In genomic region chr4:88591787-88592599, GRCh38 we compare ENCODE assay signal across 8 cellular contexts.
A peak's percentile ranks its signal among the peaks of the same experiment; 100 is the strongest.
DNase-seq lines count a peak whose midpoint lies in the region; ATAC-seq and TF ChIP-seq lines count a peak whose summit lies in the region.

Gene HERC3 (plus strand): TSS chr4:88592480. CDS start chr4:88605824, 13,344 bp downstream.

- ATAC-seq in GM18909 (IDR thresholded peaks at IDR 0.05; ENCODE audit: poor library complexity, unreplicated experiment) = peak; percentile 97
- ATAC-seq in HG03175 (IDR thresholded peaks at IDR 0.05; ENCODE audit: unreplicated experiment) = peak; percentile 96
- ATAC-seq in central memory CD8-positive, alpha-beta T cell (replicated peaks; ENCODE audit: extremely low read depth, poor library complexity, severe bottlenecking) = peak; percentile 91

- H3K4me3 ChIP-seq in AG09309 (ENCODE audit: control insufficient read depth, low read depth, low read length) = peak within 1 kb of the TSS; percentile 76

- peaks cover 36% of the 10 kb centered on the region for H3K4me1 Mint-ChIP-seq in central memory CD8-positive, alpha-beta T cell

- H3K36me3 Mint-ChIP-seq in central memory CD8-positive, alpha-beta T cell (ENCODE audit: insufficient read depth) = peaks cover 19% of the 10 kb centered on the region

- no peaks in the 10 kb centered on the region for H3K27me3 Mint-ChIP-seq in central memory CD8-positive, alpha-beta T cell

- no peak for TF ChIP-seq CTCF in AG09309 (IDR thresholded peaks at IDR 0.05; ENCODE audit: control insufficient read depth, insufficient read depth, low read depth, low read length, missing control alignments)

- DNase-seq in AG09309 (ENCODE audit: low read depth) = peak; percentile 37
- peak; percentile 81 for DNase-seq in NCI-H345 (lab: John Stamatoyannopoulos, UW)
- peak; percentile 92 for DNase-seq in activated CD4-positive, CD25-positive, alpha-beta regulatory T cell treated with anti-CD3 and anti-CD28 coated beads, Interleukin-2, amount 50 U/mL, for 72 hours
- DNase-seq in central memory CD8-positive, alpha-beta T cell (ENCODE audit: low spot score in 2 of 2) = peak; percentile 79 to 82
- DNase-seq in islet precursor cell = peak; percentile 95
- peak; percentile 85 for DNase-seq in stimulated activated CD4-positive, alpha-beta T cell treated with anti-CD3 and anti-CD28 coated beads, Interleukin-12 subunit alpha, Interleukin-12 subunit beta, amount 100 ng/mL, for 4 hours

- no peaks in the 10 kb centered on the region for H3K9me3 Mint-ChIP-seq in central memory CD8-positive, alpha-beta T cell

- H3K4me3 Mint-ChIP-seq in central memory CD8-positive, alpha-beta T cell = peak within 1 kb of the TSS; percentile 93

- H3K27ac Mint-ChIP-seq in central memory CD8-positive, alpha-beta T cell (ENCODE audit: low read depth) = peak within 1 kb of the TSS; percentile 92

Comparison
In these comparisons a context has a peak if more than half of its experiments do, and no peak if none do; other contexts are left out.
1. Peak in every context shown above with its lines: DNase-seq, ATAC-seq and H3K4me3 ChIP-seq.
2. DNase-seq: peak in every context shown above with its lines; median percentile 95 in islet precursor cell; 92 in activated CD4-positive, CD25-positive, alpha-beta regulatory T cell treated with anti-CD3 and anti-CD28 coated beads, Interleukin-2, amount 50 U/mL, for 72 hours; 85 in stimulated activated CD4-positive, alpha-beta T cell treated with anti-CD3 and anti-CD28 coated beads, Interleukin-12 subunit alpha, Interleukin-12 subunit beta, amount 100 ng/mL, for 4 hours; 81 in NCI-H345; 80 in central memory CD8-positive, alpha-beta T cell; 37 in AG09309.